In genomic region chr6:143158113-143158581, GRCh38 we compare ENCODE assay signal across 1 cellular context.
A peak's percentile ranks its signal among the peaks of the same experiment; 100 is the strongest.
TF ChIP-seq lines count a peak whose summit lies in the region.

No MANE protein-coding gene starts in this region.

TF ChIP-seq in K562, 482 proteins besides CTCF, POLR2A, EP300 and RAD21 (continued from another document and continues in another):
- no peak for TF ChIP-seq ZNF165 (CRISPR knock-in tag; IDR thresholded peaks at IDR 0.05; ENCODE audit: borderline replicate concordance)
- TF ChIP-seq JUN (IDR thresholded peaks at IDR 0.05; ENCODE audit: borderline replicate concordance, low read depth, low read length) = peak; percentile 46; the same call in 1 of the 2 replicates
- TF ChIP-seq JUN (CRISPR knock-in tag; IDR thresholded peaks at IDR 0.05; ENCODE audit: borderline replicate concordance) = no peak
- TF ChIP-seq LEF1 (IDR thresholded peaks at IDR 0.05) = no peak
- no peak for TF ChIP-seq MXD1 (CRISPR knock-in tag; IDR thresholded peaks at IDR 0.05; ENCODE audit: borderline replicate concordance, poor library complexity, severe bottlenecking)
- TF ChIP-seq NR2F6 (CRISPR knock-in tag; IDR thresholded peaks at IDR 0.05) = no peak
- TF ChIP-seq ETV6 (IDR thresholded peaks at IDR 0.05; ENCODE audit: borderline replicate concordance in 1 of 2, low read depth in 2 of 2, low read length in 1 of 2) = no peak
- TF ChIP-seq ETV6 (CRISPR knock-in tag; IDR thresholded peaks at IDR 0.05; ENCODE audit: borderline replicate concordance) = no peak
- no peak for TF ChIP-seq SRSF1 (IDR thresholded peaks at IDR 0.05; ENCODE audit: low read depth, low read length)
- TF ChIP-seq CHD1 (IDR thresholded peaks at IDR 0.05; ENCODE audit: low read length) = no peak
- no peak for TF ChIP-seq NFE2L1 (tag; IDR thresholded peaks at IDR 0.05; ENCODE audit: borderline replicate concordance, low read depth)
- no peak for TF ChIP-seq TFAM (CRISPR knock-in tag; conservative IDR thresholded peaks at IDR 0.05)
- TF ChIP-seq BHLHE40 (IDR thresholded peaks at IDR 0.05; ENCODE audit: low read length) = no peak
- no peak for TF ChIP-seq ZNF449 (CRISPR knock-in tag; IDR thresholded peaks at IDR 0.05)
- no peak for TF ChIP-seq TARDBP (IDR thresholded peaks at IDR 0.05)
- TF ChIP-seq RBM22 (IDR thresholded peaks at IDR 0.05; ENCODE audit: low read depth, low read length, poor library complexity, severe bottlenecking) = no peak
- TF ChIP-seq PYGO2 (tag; IDR thresholded peaks at IDR 0.05) = 0 out of 2 replicates have a peak, but pooled peaks have one; percentile 35
- TF ChIP-seq JUNB (CRISPR knock-in tag; conservative IDR thresholded peaks at IDR 0.05) = no peak
- TF ChIP-seq SNAPC5 (CRISPR knock-in tag; IDR thresholded peaks at IDR 0.05) = no peak
- TF ChIP-seq ZNF407 (IDR thresholded peaks at IDR 0.05; ENCODE audit: low read depth) = no peak
- TF ChIP-seq ZKSCAN1 (IDR thresholded peaks at IDR 0.05; ENCODE audit: low read depth, low read length) = no peak
- TF ChIP-seq ZNF212 (CRISPR knock-in tag; IDR thresholded peaks at IDR 0.05) = no peak
- TF ChIP-seq PCBP2 (IDR thresholded peaks at IDR 0.05; ENCODE audit: low read depth, low read length, poor library complexity, severe bottlenecking) = no peak
- TF ChIP-seq MAZ (CRISPR knock-in tag; conservative IDR thresholded peaks at IDR 0.05 in 1 of 2, IDR thresholded peaks at IDR 0.05 in 1 of 2) = 0 out of 4 replicates have a peak, but pooled peaks of 1 of the 2 experiments have one; percentile 18
- TF ChIP-seq ZNF318 (IDR thresholded peaks at IDR 0.05; ENCODE audit: borderline replicate concordance in 1 of 2, low read depth in 1 of 2) = no peak
- TF ChIP-seq PHF21A (IDR thresholded peaks at IDR 0.05; ENCODE audit: borderline replicate concordance, low read depth) = no peak
- no peak for TF ChIP-seq NR1H2 (CRISPR knock-in tag; IDR thresholded peaks at IDR 0.05)
- TF ChIP-seq SFPQ (IDR thresholded peaks at IDR 0.05; ENCODE audit: low read depth, low read length) = no peak
- TF ChIP-seq CBFA2T3 (IDR thresholded peaks at IDR 0.05) = no peak
- no peak for TF ChIP-seq TOE1 (IDR thresholded peaks at IDR 0.05; ENCODE audit: borderline replicate concordance)
- no peak for TF ChIP-seq TOE1 (CRISPR knock-in tag; IDR thresholded peaks at IDR 0.05; ENCODE audit: borderline replicate concordance, low read depth)
- no peak for TF ChIP-seq ZNF444 (CRISPR knock-in tag; IDR thresholded peaks at IDR 0.05)
- TF ChIP-seq ZNF551 (CRISPR knock-in tag; IDR thresholded peaks at IDR 0.05) = no peak
- TF ChIP-seq BRF2 (IDR thresholded peaks at IDR 0.05; ENCODE audit: borderline replicate concordance, insufficient read depth, insufficient read length) = no peak
